ENCODE assay signal across 9 cellular contexts in genomic region chr1:226185153-226186036, GRCh38. TPM values are rescaled to one million over a fixed set of nuclear protein-coding genes. Genes with fewer than 3 reads are reported as not detected.
DNase-seq lines count a peak whose midpoint lies in the region; ATAC-seq and TF ChIP-seq lines count a peak whose summit lies in the region.
"Had no signal": no experiment of that assay in that cellular context is flagged by ENCODE, and none has a peak within 500 bp of the region (broad histone marks: within the 10 kb centered on the region; RNA-seq: fewer than 3 reads in every experiment).

No MANE protein-coding gene starts in this region.

- H3K27me3 ChIP-seq in heart left ventricle (no peaks in the 10 kb centered on the region), iPS-18a (ENCODE audit: control insufficient read depth, insufficient read depth, low read length) (no peaks in the 10 kb centered on the region), stomach (no peaks in the 10 kb centered on the region)

- ATAC-seq in heart left ventricle, result no peak
- no peak for ATAC-seq in Right ventricle myocardium inferior
- ATAC-seq in activated CD8-positive, alpha-beta T cell treated with anti-CD3 and anti-CD28 coated beads, Interleukin-2, amount 10 ng/mL, durations not matched to agents 7 days and 5 days, result no peak
- ATAC-seq in GM21737 (IDR thresholded peaks at IDR 0.05; ENCODE audit: unreplicated experiment), result no peak

- H3K4me3 ChIP-seq in heart left ventricle, result peak overlapping the region; percentile 62 to 98 (median 80)
- peak overlapping the region; percentile 90 for H3K4me3 ChIP-seq in iPS-18a (ENCODE audit: low read length)
- peak overlapping the region; percentile 88 to 97 (median 94) for H3K4me3 ChIP-seq in stomach

- H3K9me3 ChIP-seq in heart left ventricle (no peaks in the 10 kb centered on the region), iPS-18a (ENCODE audit: control insufficient read depth, low read depth, low read length) (no peaks in the 10 kb centered on the region), stomach (no peaks in the 10 kb centered on the region)

- no peak for TF ChIP-seq EP300 in stomach (IDR thresholded peaks at IDR 0.05)

- peak overlapping the region; percentile 82 to 96 (median 92) for H3K27ac ChIP-seq in heart left ventricle
- no peak overlapping the region for H3K27ac ChIP-seq in iPS-18a (ENCODE audit: low read length)
- peak overlapping the region; percentile 58 to 99 (median 94) for H3K27ac ChIP-seq in stomach

- peaks cover 17% of the 10 kb centered on the region for H3K36me3 Mint-ChIP-seq in activated CD8-positive, alpha-beta T cell treated with anti-CD3 and anti-CD28 coated beads, Interleukin-2, amount 10 ng/mL, durations not matched to agents 7 days and 5 days (ENCODE audit: low read depth)

- CTCF ChIA-PET in activated CD8-positive, alpha-beta T cell treated with anti-CD3 and anti-CD28 coated beads, Interleukin-2, amount 10 ng/mL, durations not matched to agents 7 days and 5 days (lab: Charles Lee), result interaction anchor here (0.7 to 4.6 kb wide), 6 partner anchors 12 to 148 kb away, joined by 3 to 27 read pairs (median 4); no protein-coding TSS in a partner anchor

- intact Hi-C loops in heart left ventricle (cut with DNase I), result loop anchor here in 3 of 10 donors (5.0 kb wide), 2 partner anchors 118 to 123 kb away; partner anchors contain the start of gene H3-3A (in 2 of the 3)
- intact Hi-C loops in Right ventricle myocardium inferior (cut with DNase I), result loop anchor here (5.0 kb wide), 1 partner anchor 123 kb away; the partner anchor contains the start of gene H3-3A
- intact Hi-C loops in stomach (cut with DNase I; ENCODE audit: low total_unique reads), result no loop called here

- TF ChIP-seq CTCF in heart left ventricle (IDR thresholded peaks at IDR 0.05) (no peak), stomach (IDR thresholded peaks at IDR 0.05) (no peak)

- no peaks in the 10 kb centered on the region for H3K27me3 Mint-ChIP-seq in activated CD8-positive, alpha-beta T cell treated with anti-CD3 and anti-CD28 coated beads, Interleukin-2, amount 10 ng/mL, durations not matched to agents 7 days and 5 days (ENCODE audit: low read depth)

- TF ChIP-seq POLR2A in heart left ventricle (IDR thresholded peaks at IDR 0.05) (no peak), stomach (IDR thresholded peaks at IDR 0.05) (no peak)

- DNase-seq in heart left ventricle (no peak), Right ventricle myocardium inferior (ENCODE audit: missing footprints) (no peak), stomach (no peak), NCI-H774 (lab: John Stamatoyannopoulos, UW) (no peak), NCI-H146 (lab: John Stamatoyannopoulos, UW) (no peak)
- DNase-seq in activated CD8-positive, alpha-beta T cell treated with anti-CD3 and anti-CD28 coated beads, Interleukin-2, amount 10 ng/mL, durations not matched to agents 7 days and 5 days, result no peak

- peak overlapping the region; percentile 69 for H3K9ac ChIP-seq in iPS-18a (ENCODE audit: low read length)

- peaks cover 5 to 52% (median 34%) of the 10 kb centered on the region in 12 donors for H3K4me1 ChIP-seq in heart left ventricle
- H3K4me1 ChIP-seq in iPS-18a (ENCODE audit: control insufficient read depth, low read depth, low read length), result peaks cover 4% of the 10 kb centered on the region
- peaks cover 17 to 63% (median 61%) of the 10 kb centered on the region in 4 donors for H3K4me1 ChIP-seq in stomach

- peak overlapping the region; percentile 93 for H3K27ac Mint-ChIP-seq in activated CD8-positive, alpha-beta T cell treated with anti-CD3 and anti-CD28 coated beads, Interleukin-2, amount 10 ng/mL, durations not matched to agents 7 days and 5 days

- POLR2A ChIA-PET in activated CD8-positive, alpha-beta T cell treated with anti-CD3 and anti-CD28 coated beads, Interleukin-2, amount 10 ng/mL, durations not matched to agents 7 days and 5 days (lab: Charles Lee), result interaction anchor here (1.2 kb wide), 1 partner anchor 186 kb away, joined by 3 read pairs; the partner anchor contains the start of gene SDE2

- peaks cover 28% of the 10 kb centered on the region for H3K4me1 Mint-ChIP-seq in activated CD8-positive, alpha-beta T cell treated with anti-CD3 and anti-CD28 coated beads, Interleukin-2, amount 10 ng/mL, durations not matched to agents 7 days and 5 days (ENCODE audit: low read depth)

- H3K9me3 Mint-ChIP-seq in activated CD8-positive, alpha-beta T cell treated with anti-CD3 and anti-CD28 coated beads, Interleukin-2, amount 10 ng/mL, durations not matched to agents 7 days and 5 days (ENCODE audit: insufficient read depth), result no peaks in the 10 kb centered on the region

- H3K4me3 Mint-ChIP-seq in activated CD8-positive, alpha-beta T cell treated with anti-CD3 and anti-CD28 coated beads, Interleukin-2, amount 10 ng/mL, durations not matched to agents 7 days and 5 days, result peak overlapping the region; percentile 95

- peaks cover 0 to 13% (median 0%) of the 10 kb centered on the region in 9 donors for H3K36me3 ChIP-seq in heart left ventricle
- peaks cover 4% of the 10 kb centered on the region for H3K36me3 ChIP-seq in iPS-18a (ENCODE audit: control insufficient read depth, low read depth, low read length)
- H3K36me3 ChIP-seq in stomach, result peaks cover 0 to 9% (median 2%) of the 10 kb centered on the region in 4 donors

- 17 to 28% (median 21%) methylated on average over 13 of the region's 13 CpGs for WGBS in heart left ventricle, 4 donors
- WGBS in stomach, 5 donors, result 9 to 16% (median 10%) methylated on average over 13 of the region's 13 CpGs

RNA-seq across cellular contexts. Expression of gene ACBD3, which starts 1.1 kb away (rescaled TPM):
- 10 to 100 TPM; 23.6 to 39.1 (median 28.4) TPM for total RNA-seq in heart left ventricle
- polyA plus RNA-seq in heart left ventricle, result 10 to 100 TPM in 1 of 2 donors, 1 to 10 TPM in 1; 9.3 to 24.3 TPM
- 27.4 TPM for total RNA-seq in Right ventricle myocardium inferior
- 10 to 100 TPM; 19.9 to 20.0 TPM for total RNA-seq in activated CD8-positive, alpha-beta T cell treated with anti-CD3 and anti-CD28 coated beads, Interleukin-2, amount 10 ng/mL, durations not matched to agents 7 days and 5 days
- 100 to 1,000 TPM in 1 of 5 donors, 10 to 100 TPM in 4; 29.9 to 132 (median 48.4) TPM for total RNA-seq in stomach
- 10 to 100 TPM in 2 of 3 donors, 1 to 10 TPM in 1; 9.1 to 35.9 (median 18.6) TPM for polyA plus RNA-seq in stomach

RNA-seq across cellular contexts. Expression of gene MIXL1, which starts 38.1 kb away (rescaled TPM):
- total RNA-seq in heart left ventricle, result under 1 TPM in 2 of 9 donors, not detected in 7; 0.32 to 0.84 TPM
- polyA plus RNA-seq in heart left ventricle, result under 1 TPM in 1 of 2 donors, not detected in 1; 0.06 TPM
- not detected for total RNA-seq in Right ventricle myocardium inferior
- total RNA-seq in activated CD8-positive, alpha-beta T cell treated with anti-CD3 and anti-CD28 coated beads, Interleukin-2, amount 10 ng/mL, durations not matched to agents 7 days and 5 days, result not detected
- total RNA-seq in stomach, result not detected
- polyA plus RNA-seq in stomach, result 1 to 10 TPM in 1 of 3 donors, under 1 TPM in 1, not detected in 1; 0.10 to 2.0 TPM
- total RNA-seq: myocyte had no signal
